Comparison of ENCODE assay signal across 8 cellular contexts in genomic region chr6:2989332-2990178, GRCh38. TPM values are rescaled to one million over a fixed set of nuclear protein-coding genes. Genes with fewer than 3 reads are reported as not detected.
A peak's percentile ranks its signal among the peaks of the same experiment; 100 is the strongest.
DNase-seq lines count a peak whose midpoint lies in the region; FAIRE-seq and TF ChIP-seq lines count a peak whose summit lies in the region.

No MANE protein-coding gene starts in this region.

- no peaks in the 10 kb centered on the region for H3K27me3 Mint-ChIP-seq in activated naive CD4-positive, alpha-beta T cell treated with anti-CD3 and anti-CD28 coated beads for 36 hours (ENCODE audit: low read depth)

- no peaks in the 10 kb centered on the region for H3K27me3 ChIP-seq in SJCRH30
- no peaks in the 10 kb centered on the region for H3K27me3 ChIP-seq in neuronal stem cell (ENCODE audit: control insufficient read depth in 3 of 3, insufficient read depth in 3 of 3, low read depth in 1 of 3, low read length in 3 of 3)
- no peaks in the 10 kb centered on the region for H3K27me3 ChIP-seq in suprapubic skin

- H3K9me3 ChIP-seq in HEK293 (ENCODE audit: control insufficient read depth, insufficient read depth, low read depth, low read length) (no peaks in the 10 kb centered on the region), SJCRH30 (replicated peaks) (no peaks in the 10 kb centered on the region), neuronal stem cell (replicated peaks in 1 of 2; ENCODE audit: control insufficient read depth in 2 of 2, insufficient read depth in 1 of 2, low read depth in 1 of 2, low read length in 2 of 2) (no peaks in the 10 kb centered on the region), suprapubic skin (no peaks in the 10 kb centered on the region)

- POLR2A ChIA-PET in HEK293 (lab: Yijun Ruan, JAX): interaction anchor here (0.6 to 4.0 kb wide), 32 partner anchors 9 to 1032 kb away, joined by 3 to 39 read pairs (median 6); partner anchors contain the start of genes BPHL, NQO2, RIPK1 and SERPINB1

- peak overlapping the region; percentile 99 for H2BK5ac ChIP-seq in neuronal stem cell (ENCODE audit: low read length)

- peak; percentile 88 for DNase-seq in GDM1 (lab: John Stamatoyannopoulos, UW)
- peak; percentile 96 for DNase-seq in MV-4-11 (lab: John Stamatoyannopoulos, UW)
- DNase-seq in SJCRH30: peak; percentile 83 to 93
- peak; percentile 86 for DNase-seq in activated naive CD4-positive, alpha-beta T cell treated with anti-CD3 and anti-CD28 coated beads for 36 hours
- peak; percentile 53 to 77 for DNase-seq in frontal cortex (ENCODE audit: low spot score in 2 of 2)
- peak; percentile 96 for DNase-seq in neuronal stem cell (ENCODE audit: low spot score)
- DNase-seq in suprapubic skin (ENCODE audit: low spot score in 2 of 2): peak; percentile 89 to 91

- intact Hi-C loops in activated naive CD4-positive, alpha-beta T cell treated with anti-CD3 and anti-CD28 coated beads for 36 hours (cut with micrococcal nuclease): loop anchor here (1.0 to 10.0 kb wide), 10 partner anchors 10 to 465 kb away; partner anchors contain the start of genes NQO2, SERPINB1, SERPINB6 and SLC22A23

- peak overlapping the region; percentile 94 for H2AFZ ChIP-seq in neuronal stem cell (ENCODE audit: low read length)

- H3K18ac ChIP-seq in neuronal stem cell (ENCODE audit: low read length): peak overlapping the region; percentile 85

- H2BK12ac ChIP-seq in neuronal stem cell (ENCODE audit: low read length): no peak overlapping the region

- peak overlapping the region; percentile 97 for H3K27ac Mint-ChIP-seq in activated naive CD4-positive, alpha-beta T cell treated with anti-CD3 and anti-CD28 coated beads for 36 hours

- TF ChIP-seq EP300 in suprapubic skin (IDR thresholded peaks at IDR 0.05): no peak

- H3K9ac ChIP-seq in neuronal stem cell (ENCODE audit: low read depth, low read length, poor library complexity): no peak overlapping the region

- TF ChIP-seq CTCF in HEK293 (tag by site-specific recombination; IDR thresholded peaks at IDR 0.05) (no peak), suprapubic skin (IDR thresholded peaks at IDR 0.05) (no peak)

- no peak overlapping the region for H4K8ac ChIP-seq in neuronal stem cell (ENCODE audit: low read depth, low read length)

- H3K4me3 ChIP-seq in HEK293 (ENCODE audit: low read depth, low read length): peak overlapping the region; percentile 62
- peak overlapping the region; percentile 68 for H3K4me3 ChIP-seq in SJCRH30
- H3K4me3 ChIP-seq in neuronal stem cell (ENCODE audit: low read length in 2 of 2): peak overlapping the region; percentile 75 to 77
- peak overlapping the region; percentile 71 for H3K4me3 ChIP-seq in suprapubic skin

- peak in 1 of 2 donors; percentile 70 for TF ChIP-seq POLR2A in suprapubic skin (IDR thresholded peaks at IDR 0.05)

- H3K4me3 Mint-ChIP-seq in activated naive CD4-positive, alpha-beta T cell treated with anti-CD3 and anti-CD28 coated beads for 36 hours: peak overlapping the region; percentile 87

- no peak overlapping the region for H4K91ac ChIP-seq in neuronal stem cell (ENCODE audit: low read depth, low read length, poor library complexity)

- H2BK120ac ChIP-seq in neuronal stem cell (ENCODE audit: low read depth, low read length): no peak overlapping the region

- no peak overlapping the region for H2AK5ac ChIP-seq in neuronal stem cell (ENCODE audit: low read depth, low read length)

- H3K23ac ChIP-seq in neuronal stem cell (ENCODE audit: low read depth, low read length, poor library complexity): no peak overlapping the region

- no peaks in the 10 kb centered on the region for H3K36me3 ChIP-seq in HEK293 (ENCODE audit: control insufficient read depth in 2 of 2, insufficient read depth in 1 of 2, low read length in 2 of 2)
- H3K36me3 ChIP-seq in SJCRH30: no peaks in the 10 kb centered on the region
- no peaks in the 10 kb centered on the region for H3K36me3 ChIP-seq in neuronal stem cell (replicated peaks in 1 of 2; ENCODE audit: control insufficient read depth in 2 of 2, insufficient read depth in 2 of 2, low read length in 2 of 2)
- no peaks in the 10 kb centered on the region for H3K36me3 ChIP-seq in suprapubic skin

- peaks cover 12% of the 10 kb centered on the region for H3K4me1 Mint-ChIP-seq in activated naive CD4-positive, alpha-beta T cell treated with anti-CD3 and anti-CD28 coated beads for 36 hours (ENCODE audit: low read depth)

- peak overlapping the region; percentile 85 for H3K4me2 ChIP-seq in neuronal stem cell (ENCODE audit: insufficient read depth, low read length, poor library complexity, severe bottlenecking)

- peak overlapping the region; percentile 90 for H3K27ac ChIP-seq in HEK293 (ENCODE audit: extremely low read depth, low read depth, low read length)
- peak overlapping the region; percentile 91 for H3K27ac ChIP-seq in SJCRH30
- H3K27ac ChIP-seq in neuronal stem cell (replicated peaks; ENCODE audit: low read length): peak overlapping the region; percentile 100
- H3K27ac ChIP-seq in suprapubic skin: peak overlapping the region; percentile 94

- peak overlapping the region; percentile 30 for H2BK15ac ChIP-seq in neuronal stem cell (ENCODE audit: low read length)

- no CpG with 5 or more reads among the region's 22 CpGs for WGBS in neuronal stem cell (ENCODE audit: extremely low coverage in 2 of 2, insufficient read length in 2 of 2, insufficient replicate concordance in 1 of 2), 2 donors
- under 1% methylated on average over 22 of the region's 22 CpGs for WGBS in suprapubic skin

- CTCF ChIA-PET in HEK293 (lab: Yijun Ruan, JAX): interaction anchor here (0.6 to 5.4 kb wide), 36 partner anchors 9 to 271 kb away, joined by 3 to 72 read pairs (median 5); partner anchors contain the start of gene NQO2
- CTCF ChIA-PET in activated naive CD4-positive, alpha-beta T cell treated with anti-CD3 and anti-CD28 coated beads for 36 hours (lab: Charles Lee): interaction anchor here (0.7 to 6.2 kb wide), 31 partner anchors 10 to 240 kb away, joined by 3 to 45 read pairs (median 4); partner anchors contain the start of genes NQO2 and SERPINB1

- no peak overlapping the region for H3K4ac ChIP-seq in neuronal stem cell (ENCODE audit: low read length)

- H3K36me3 Mint-ChIP-seq in activated naive CD4-positive, alpha-beta T cell treated with anti-CD3 and anti-CD28 coated beads for 36 hours (ENCODE audit: low read depth): no peaks in the 10 kb centered on the region

- no peaks in the 10 kb centered on the region for H3K9me3 Mint-ChIP-seq in activated naive CD4-positive, alpha-beta T cell treated with anti-CD3 and anti-CD28 coated beads for 36 hours

- FAIRE-seq in frontal cortex (lab: Jason Lieb, UNC): no peak

- peaks cover 26% of the 10 kb centered on the region for H3K4me1 ChIP-seq in HEK293 (ENCODE audit: control insufficient read depth, insufficient read depth, low read length)
- peaks cover 5% of the 10 kb centered on the region; the same call in 1 of the 2 replicates for H3K4me1 ChIP-seq in SJCRH30
- H3K4me1 ChIP-seq in neuronal stem cell (ENCODE audit: control insufficient read depth in 2 of 2, insufficient read depth in 1 of 2, low read depth in 1 of 2, low read length in 2 of 2): peaks cover 18 to 20% of the 10 kb centered on the region in 2 donors
- H3K4me1 ChIP-seq in suprapubic skin: peaks cover 33% of the 10 kb centered on the region

- no peaks in the 10 kb centered on the region for H3K79me1 ChIP-seq in neuronal stem cell (ENCODE audit: low read depth, low read length)

- no peak overlapping the region for H3K14ac ChIP-seq in neuronal stem cell (ENCODE audit: low read length)

TF ChIP-seq in HEK293, 187 proteins besides CTCF, POLR2A, EP300 and RAD21 (continues in another document):
- TF ChIP-seq ZNF677 (tag by site-specific recombination; IDR thresholded peaks at IDR 0.05) (no peak), KLF16 (tag by site-specific recombination; IDR thresholded peaks at IDR 0.05) (no peak), ZNF580 (tag by site-specific recombination; IDR thresholded peaks at IDR 0.05) (peak; percentile 75; the same call in 1 of the 2 replicates), ZNF555 (tag by site-specific recombination; conservative IDR thresholded peaks at IDR 0.05) (no peak), ZSCAN5A (tag by site-specific recombination; IDR thresholded peaks at IDR 0.05) (no peak), ZNF626 (tag by site-specific recombination; IDR thresholded peaks at IDR 0.05) (no peak), ZFP41 (tag by site-specific recombination; IDR thresholded peaks at IDR 0.05; ENCODE audit: borderline replicate concordance) (no peak), ZNF2 (tag by site-specific recombination; IDR thresholded peaks at IDR 0.05) (peak; percentile 30; the same call in 1 of the 2 replicates), ZIC2 (tag by site-specific recombination; IDR thresholded peaks at IDR 0.05) (no peak), ZBTB8A (tag by site-specific recombination; IDR thresholded peaks at IDR 0.05) (no peak)

RNA-seq across cellular contexts. Expression of gene NQO2, which starts 10.1 kb away (rescaled TPM):
- total RNA-seq in SJCRH30 (2014; rRNA removed; shearing (Covaris generic)): 15.4 and 17.5 TPM in 2 replicates
- total RNA-seq in activated naive CD4-positive, alpha-beta T cell treated with anti-CD3 and anti-CD28 coated beads for 36 hours: 10 to 100 TPM; 18.8 to 21.1 TPM
- total RNA-seq in frontal cortex (6.1 TPM), suprapubic skin (10 to 100 TPM; 22.8 to 40.4 (median 38.3) TPM)
- 28.9 TPM for polyA plus RNA-seq in neuronal stem cell (2013, experiment 1 of 2)
- polyA plus RNA-seq in neuronal stem cell (2013, experiment 2 of 2): 28.0 TPM

RNA-seq across cellular contexts. Expression of gene SERPINB6, which starts 18.2 kb away (rescaled TPM):
- 60.4 and 62.5 TPM in 2 replicates for total RNA-seq in SJCRH30 (2014; rRNA removed; shearing (Covaris generic))
- 10 to 100 TPM; 31.2 to 31.4 TPM for total RNA-seq in activated naive CD4-positive, alpha-beta T cell treated with anti-CD3 and anti-CD28 coated beads for 36 hours
- total RNA-seq in frontal cortex (14.3 TPM), suprapubic skin (10 to 100 TPM; 26.8 to 53.4 (median 36.8) TPM)
- 8.4 TPM for polyA plus RNA-seq in neuronal stem cell (2013, experiment 1 of 2)
- 9.3 TPM for polyA plus RNA-seq in neuronal stem cell (2013, experiment 2 of 2)

Comparison
In these comparisons a context has a peak if more than half of its experiments do, and no peak if none do; other contexts are left out.
1. Peak in every context shown above with its lines: DNase-seq, H3K4me3 ChIP-seq and H3K27ac ChIP-seq.